ENCODE assay signal across 1 cellular context in genomic region chrX:47683171-47684145, GRCh38.
A peak's percentile ranks its signal among the peaks of the same experiment; 100 is the strongest.
TF ChIP-seq lines count a peak whose summit lies in the region.

No MANE protein-coding gene starts in this region.

TF ChIP-seq in K562, 482 proteins besides CTCF, POLR2A, EP300 and RAD21 (continued from another document and continues in another):
- TF ChIP-seq, protein P1, sequence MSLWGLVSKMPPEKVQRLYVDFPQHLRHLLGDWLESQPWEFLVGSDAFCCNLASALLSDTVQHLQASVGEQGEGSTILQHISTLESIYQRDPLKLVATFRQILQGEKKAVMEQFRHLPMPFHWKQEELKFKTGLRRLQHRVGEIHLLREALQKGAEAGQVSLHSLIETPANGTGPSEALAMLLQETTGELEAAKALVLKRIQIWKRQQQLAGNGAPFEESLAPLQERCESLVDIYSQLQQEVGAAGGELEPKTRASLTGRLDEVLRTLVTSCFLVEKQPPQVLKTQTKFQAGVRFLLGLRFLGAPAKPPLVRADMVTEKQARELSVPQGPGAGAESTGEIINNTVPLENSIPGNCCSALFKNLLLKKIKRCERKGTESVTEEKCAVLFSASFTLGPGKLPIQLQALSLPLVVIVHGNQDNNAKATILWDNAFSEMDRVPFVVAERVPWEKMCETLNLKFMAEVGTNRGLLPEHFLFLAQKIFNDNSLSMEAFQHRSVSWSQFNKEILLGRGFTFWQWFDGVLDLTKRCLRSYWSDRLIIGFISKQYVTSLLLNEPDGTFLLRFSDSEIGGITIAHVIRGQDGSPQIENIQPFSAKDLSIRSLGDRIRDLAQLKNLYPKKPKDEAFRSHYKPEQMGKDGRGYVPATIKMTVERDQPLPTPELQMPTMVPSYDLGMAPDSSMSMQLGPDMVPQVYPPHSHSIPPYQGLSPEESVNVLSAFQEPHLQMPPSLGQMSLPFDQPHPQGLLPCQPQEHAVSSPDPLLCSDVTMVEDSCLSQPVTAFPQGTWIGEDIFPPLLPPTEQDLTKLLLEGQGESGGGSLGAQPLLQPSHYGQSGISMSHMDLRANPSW (CRISPR knock-in tag; IDR thresholded peaks at IDR 0.05), result no peak
- TF ChIP-seq POLR2AphosphoS5 (IDR thresholded peaks at IDR 0.05; ENCODE audit: control insufficient read depth, insufficient read depth, low read depth, low read length), result peak; percentile 95
- no peak for TF ChIP-seq HNRNPK (IDR thresholded peaks at IDR 0.05; ENCODE audit: low read depth, low read length, poor library complexity, severe bottlenecking)
- 0 out of 2 replicates have a peak, but pooled peaks have one; percentile 59 for TF ChIP-seq MYNN (IDR thresholded peaks at IDR 0.05)
- no peak for TF ChIP-seq MYNN (CRISPR knock-in tag; IDR thresholded peaks at IDR 0.05)
- no peak for TF ChIP-seq ZFP30 (CRISPR knock-in tag; IDR thresholded peaks at IDR 0.05; ENCODE audit: borderline replicate concordance)
- TF ChIP-seq, protein P2, sequence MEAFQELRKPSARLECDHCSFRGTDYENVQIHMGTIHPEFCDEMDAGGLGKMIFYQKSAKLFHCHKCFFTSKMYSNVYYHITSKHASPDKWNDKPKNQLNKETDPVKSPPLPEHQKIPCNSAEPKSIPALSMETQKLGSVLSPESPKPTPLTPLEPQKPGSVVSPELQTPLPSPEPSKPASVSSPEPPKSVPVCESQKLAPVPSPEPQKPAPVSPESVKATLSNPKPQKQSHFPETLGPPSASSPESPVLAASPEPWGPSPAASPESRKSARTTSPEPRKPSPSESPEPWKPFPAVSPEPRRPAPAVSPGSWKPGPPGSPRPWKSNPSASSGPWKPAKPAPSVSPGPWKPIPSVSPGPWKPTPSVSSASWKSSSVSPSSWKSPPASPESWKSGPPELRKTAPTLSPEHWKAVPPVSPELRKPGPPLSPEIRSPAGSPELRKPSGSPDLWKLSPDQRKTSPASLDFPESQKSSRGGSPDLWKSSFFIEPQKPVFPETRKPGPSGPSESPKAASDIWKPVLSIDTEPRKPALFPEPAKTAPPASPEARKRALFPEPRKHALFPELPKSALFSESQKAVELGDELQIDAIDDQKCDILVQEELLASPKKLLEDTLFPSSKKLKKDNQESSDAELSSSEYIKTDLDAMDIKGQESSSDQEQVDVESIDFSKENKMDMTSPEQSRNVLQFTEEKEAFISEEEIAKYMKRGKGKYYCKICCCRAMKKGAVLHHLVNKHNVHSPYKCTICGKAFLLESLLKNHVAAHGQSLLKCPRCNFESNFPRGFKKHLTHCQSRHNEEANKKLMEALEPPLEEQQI (IDR thresholded peaks at IDR 0.05), result peak; percentile 82
- TF ChIP-seq CHD4 (IDR thresholded peaks at IDR 0.05; ENCODE audit: insufficient read depth, insufficient replicate concordance, low read depth, low read length, poor library complexity, severe bottlenecking), result no peak
- TF ChIP-seq, protein P3, sequence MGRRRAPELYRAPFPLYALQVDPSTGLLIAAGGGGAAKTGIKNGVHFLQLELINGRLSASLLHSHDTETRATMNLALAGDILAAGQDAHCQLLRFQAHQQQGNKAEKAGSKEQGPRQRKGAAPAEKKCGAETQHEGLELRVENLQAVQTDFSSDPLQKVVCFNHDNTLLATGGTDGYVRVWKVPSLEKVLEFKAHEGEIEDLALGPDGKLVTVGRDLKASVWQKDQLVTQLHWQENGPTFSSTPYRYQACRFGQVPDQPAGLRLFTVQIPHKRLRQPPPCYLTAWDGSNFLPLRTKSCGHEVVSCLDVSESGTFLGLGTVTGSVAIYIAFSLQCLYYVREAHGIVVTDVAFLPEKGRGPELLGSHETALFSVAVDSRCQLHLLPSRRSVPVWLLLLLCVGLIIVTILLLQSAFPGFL (CRISPR knock-in tag; IDR thresholded peaks at IDR 0.05), result no peak
- no peak for TF ChIP-seq SMAD2 (IDR thresholded peaks at IDR 0.05; ENCODE audit: low read depth, low read length)
- TF ChIP-seq, protein P4, sequence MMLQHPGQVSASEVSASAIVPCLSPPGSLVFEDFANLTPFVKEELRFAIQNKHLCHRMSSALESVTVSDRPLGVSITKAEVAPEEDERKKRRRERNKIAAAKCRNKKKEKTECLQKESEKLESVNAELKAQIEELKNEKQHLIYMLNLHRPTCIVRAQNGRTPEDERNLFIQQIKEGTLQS (IDR thresholded peaks at IDR 0.05), result peak; percentile 87
- TF ChIP-seq, protein P4 (CRISPR knock-in tag; conservative IDR thresholded peaks at IDR 0.05), result no peak
- no peak for TF ChIP-seq U2AF2 (optimal IDR thresholded peaks at IDR 0.05; ENCODE audit: low read depth, low read length)
- peak; percentile 69 for TF ChIP-seq ATF7 (IDR thresholded peaks at IDR 0.05)
- no peak for TF ChIP-seq ZNF217 (CRISPR knock-in tag; IDR thresholded peaks at IDR 0.05)
- TF ChIP-seq CHD2 (IDR thresholded peaks at IDR 0.05; ENCODE audit: low read depth, low read length), result no peak
- TF ChIP-seq ZBTB26 (CRISPR knock-in tag; IDR thresholded peaks at IDR 0.05), result no peak
- peak; percentile 87 to 89; a peak in 3 of 4 replicates for TF ChIP-seq RCOR1 (IDR thresholded peaks at IDR 0.05; ENCODE audit: borderline replicate concordance in 1 of 2, low read depth in 2 of 2, low read length in 2 of 2)
- TF ChIP-seq SPI1 (IDR thresholded peaks at IDR 0.05; ENCODE audit: borderline replicate concordance, low read depth, low read length), result no peak
- TF ChIP-seq HDAC3 (IDR thresholded peaks at IDR 0.05; ENCODE audit: borderline replicate concordance, partially characterized antibody), result peak; percentile 96
- TF ChIP-seq CBFA2T2 (conservative IDR thresholded peaks at IDR 0.05), result peak; percentile 99
- TF ChIP-seq CBX5 (IDR thresholded peaks at IDR 0.05; ENCODE audit: borderline replicate concordance, low read depth), result no peak
- TF ChIP-seq POLR3A (IDR thresholded peaks at IDR 0.05; ENCODE audit: borderline replicate concordance, extremely low read depth, insufficient read depth, insufficient read length), result no peak
- no peak; the same call in 1 of the 2 replicates for TF ChIP-seq EP400 (IDR thresholded peaks at IDR 0.05)
- TF ChIP-seq, protein P5, sequence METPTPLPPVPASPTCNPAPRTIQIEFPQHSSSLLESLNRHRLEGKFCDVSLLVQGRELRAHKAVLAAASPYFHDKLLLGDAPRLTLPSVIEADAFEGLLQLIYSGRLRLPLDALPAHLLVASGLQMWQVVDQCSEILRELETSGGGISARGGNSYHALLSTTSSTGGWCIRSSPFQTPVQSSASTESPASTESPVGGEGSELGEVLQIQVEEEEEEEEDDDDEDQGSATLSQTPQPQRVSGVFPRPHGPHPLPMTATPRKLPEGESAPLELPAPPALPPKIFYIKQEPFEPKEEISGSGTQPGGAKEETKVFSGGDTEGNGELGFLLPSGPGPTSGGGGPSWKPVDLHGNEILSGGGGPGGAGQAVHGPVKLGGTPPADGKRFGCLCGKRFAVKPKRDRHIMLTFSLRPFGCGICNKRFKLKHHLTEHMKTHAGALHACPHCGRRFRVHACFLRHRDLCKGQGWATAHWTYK (CRISPR knock-in tag; IDR thresholded peaks at IDR 0.05), result no peak
- peak; percentile 92 for TF ChIP-seq KLF16 (IDR thresholded peaks at IDR 0.05)
- TF ChIP-seq, protein P6, sequence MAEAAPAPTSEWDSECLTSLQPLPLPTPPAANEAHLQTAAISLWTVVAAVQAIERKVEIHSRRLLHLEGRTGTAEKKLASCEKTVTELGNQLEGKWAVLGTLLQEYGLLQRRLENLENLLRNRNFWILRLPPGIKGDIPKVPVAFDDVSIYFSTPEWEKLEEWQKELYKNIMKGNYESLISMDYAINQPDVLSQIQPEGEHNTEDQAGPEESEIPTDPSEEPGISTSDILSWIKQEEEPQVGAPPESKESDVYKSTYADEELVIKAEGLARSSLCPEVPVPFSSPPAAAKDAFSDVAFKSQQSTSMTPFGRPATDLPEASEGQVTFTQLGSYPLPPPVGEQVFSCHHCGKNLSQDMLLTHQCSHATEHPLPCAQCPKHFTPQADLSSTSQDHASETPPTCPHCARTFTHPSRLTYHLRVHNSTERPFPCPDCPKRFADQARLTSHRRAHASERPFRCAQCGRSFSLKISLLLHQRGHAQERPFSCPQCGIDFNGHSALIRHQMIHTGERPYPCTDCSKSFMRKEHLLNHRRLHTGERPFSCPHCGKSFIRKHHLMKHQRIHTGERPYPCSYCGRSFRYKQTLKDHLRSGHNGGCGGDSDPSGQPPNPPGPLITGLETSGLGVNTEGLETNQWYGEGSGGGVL (CRISPR knock-in tag; IDR thresholded peaks at IDR 0.05), result no peak
- TF ChIP-seq, protein P7, sequence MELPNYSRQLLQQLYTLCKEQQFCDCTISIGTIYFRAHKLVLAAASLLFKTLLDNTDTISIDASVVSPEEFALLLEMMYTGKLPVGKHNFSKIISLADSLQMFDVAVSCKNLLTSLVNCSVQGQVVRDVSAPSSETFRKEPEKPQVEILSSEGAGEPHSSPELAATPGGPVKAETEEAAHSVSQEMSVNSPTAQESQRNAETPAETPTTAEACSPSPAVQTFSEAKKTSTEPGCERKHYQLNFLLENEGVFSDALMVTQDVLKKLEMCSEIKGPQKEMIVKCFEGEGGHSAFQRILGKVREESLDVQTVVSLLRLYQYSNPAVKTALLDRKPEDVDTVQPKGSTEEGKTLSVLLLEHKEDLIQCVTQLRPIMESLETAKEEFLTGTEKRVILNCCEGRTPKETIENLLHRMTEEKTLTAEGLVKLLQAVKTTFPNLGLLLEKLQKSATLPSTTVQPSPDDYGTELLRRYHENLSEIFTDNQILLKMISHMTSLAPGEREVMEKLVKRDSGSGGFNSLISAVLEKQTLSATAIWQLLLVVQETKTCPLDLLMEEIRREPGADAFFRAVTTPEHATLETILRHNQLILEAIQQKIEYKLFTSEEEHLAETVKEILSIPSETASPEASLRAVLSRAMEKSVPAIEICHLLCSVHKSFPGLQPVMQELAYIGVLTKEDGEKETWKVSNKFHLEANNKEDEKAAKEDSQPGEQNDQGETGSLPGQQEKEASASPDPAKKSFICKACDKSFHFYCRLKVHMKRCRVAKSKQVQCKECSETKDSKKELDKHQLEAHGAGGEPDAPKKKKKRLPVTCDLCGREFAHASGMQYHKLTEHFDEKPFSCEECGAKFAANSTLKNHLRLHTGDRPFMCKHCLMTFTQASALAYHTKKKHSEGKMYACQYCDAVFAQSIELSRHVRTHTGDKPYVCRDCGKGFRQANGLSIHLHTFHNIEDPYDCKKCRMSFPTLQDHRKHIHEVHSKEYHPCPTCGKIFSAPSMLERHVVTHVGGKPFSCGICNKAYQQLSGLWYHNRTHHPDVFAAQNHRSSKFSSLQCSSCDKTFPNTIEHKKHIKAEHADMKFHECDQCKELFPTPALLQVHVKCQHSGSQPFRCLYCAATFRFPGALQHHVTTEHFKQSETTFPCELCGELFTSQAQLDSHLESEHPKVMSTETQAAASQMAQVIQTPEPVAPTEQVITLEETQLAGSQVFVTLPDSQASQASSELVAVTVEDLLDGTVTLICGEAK (IDR thresholded peaks at IDR 0.05), result no peak
- TF ChIP-seq, protein P7 (CRISPR knock-in tag; IDR thresholded peaks at IDR 0.05), result no peak
- no peak for TF ChIP-seq NELFE (IDR thresholded peaks at IDR 0.05; ENCODE audit: insufficient read depth, insufficient read length)
- TF ChIP-seq UBTF (IDR thresholded peaks at IDR 0.05; ENCODE audit: borderline replicate concordance in 1 of 2, low read depth in 2 of 2, low read length in 2 of 2), result no peak
